Comparison of ENCODE assay signal across 1 cellular context in the genomic region with DNA sequence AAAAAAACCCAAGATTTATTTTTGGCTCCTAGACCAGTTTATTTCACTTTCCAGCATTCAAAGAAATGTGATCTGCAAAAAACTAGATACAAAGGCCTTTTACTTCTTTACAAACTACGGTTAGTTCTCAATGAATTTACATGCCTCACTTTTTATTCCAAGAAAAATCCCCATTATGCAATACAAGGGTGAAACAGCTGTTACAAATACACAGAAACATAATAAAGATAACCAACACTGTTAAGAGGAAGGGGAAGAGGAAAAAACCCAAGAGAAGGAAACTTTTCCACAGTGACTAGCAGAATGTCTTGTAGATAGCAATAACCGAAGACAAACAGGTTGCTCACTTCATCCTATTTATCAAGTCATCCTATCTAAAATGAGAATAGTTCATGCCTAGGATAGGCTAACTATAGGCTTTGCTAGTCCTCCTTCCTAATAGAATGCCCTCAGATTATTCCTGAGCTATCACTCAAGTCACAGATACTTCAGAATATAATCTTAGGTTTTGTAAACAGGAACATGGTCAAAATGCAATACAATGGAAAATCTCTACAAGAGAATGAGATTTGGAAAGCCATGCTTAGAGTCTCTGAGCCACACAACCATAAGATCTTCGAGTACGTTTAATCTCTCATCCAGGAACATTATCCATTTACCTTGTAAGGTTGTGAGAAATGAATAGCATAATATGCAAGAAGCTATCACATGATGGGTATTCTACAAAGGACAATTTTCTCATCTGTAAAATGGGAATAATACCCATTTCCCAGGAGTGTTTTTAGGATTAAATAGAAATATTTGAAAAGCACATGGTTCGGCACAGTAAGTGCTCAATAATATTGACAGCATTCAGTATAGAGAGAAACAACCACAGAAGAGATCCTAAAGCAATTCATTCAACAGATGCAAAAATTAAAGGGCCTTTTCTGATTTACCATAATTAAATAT.
TF ChIP-seq lines count a peak whose summit lies in the region.

No MANE protein-coding gene starts in this region.

TF ChIP-seq in K562, 482 proteins besides CTCF, POLR2A, EP300 and RAD21 (continued from another document and continues in another):
- TF ChIP-seq, protein P1, sequence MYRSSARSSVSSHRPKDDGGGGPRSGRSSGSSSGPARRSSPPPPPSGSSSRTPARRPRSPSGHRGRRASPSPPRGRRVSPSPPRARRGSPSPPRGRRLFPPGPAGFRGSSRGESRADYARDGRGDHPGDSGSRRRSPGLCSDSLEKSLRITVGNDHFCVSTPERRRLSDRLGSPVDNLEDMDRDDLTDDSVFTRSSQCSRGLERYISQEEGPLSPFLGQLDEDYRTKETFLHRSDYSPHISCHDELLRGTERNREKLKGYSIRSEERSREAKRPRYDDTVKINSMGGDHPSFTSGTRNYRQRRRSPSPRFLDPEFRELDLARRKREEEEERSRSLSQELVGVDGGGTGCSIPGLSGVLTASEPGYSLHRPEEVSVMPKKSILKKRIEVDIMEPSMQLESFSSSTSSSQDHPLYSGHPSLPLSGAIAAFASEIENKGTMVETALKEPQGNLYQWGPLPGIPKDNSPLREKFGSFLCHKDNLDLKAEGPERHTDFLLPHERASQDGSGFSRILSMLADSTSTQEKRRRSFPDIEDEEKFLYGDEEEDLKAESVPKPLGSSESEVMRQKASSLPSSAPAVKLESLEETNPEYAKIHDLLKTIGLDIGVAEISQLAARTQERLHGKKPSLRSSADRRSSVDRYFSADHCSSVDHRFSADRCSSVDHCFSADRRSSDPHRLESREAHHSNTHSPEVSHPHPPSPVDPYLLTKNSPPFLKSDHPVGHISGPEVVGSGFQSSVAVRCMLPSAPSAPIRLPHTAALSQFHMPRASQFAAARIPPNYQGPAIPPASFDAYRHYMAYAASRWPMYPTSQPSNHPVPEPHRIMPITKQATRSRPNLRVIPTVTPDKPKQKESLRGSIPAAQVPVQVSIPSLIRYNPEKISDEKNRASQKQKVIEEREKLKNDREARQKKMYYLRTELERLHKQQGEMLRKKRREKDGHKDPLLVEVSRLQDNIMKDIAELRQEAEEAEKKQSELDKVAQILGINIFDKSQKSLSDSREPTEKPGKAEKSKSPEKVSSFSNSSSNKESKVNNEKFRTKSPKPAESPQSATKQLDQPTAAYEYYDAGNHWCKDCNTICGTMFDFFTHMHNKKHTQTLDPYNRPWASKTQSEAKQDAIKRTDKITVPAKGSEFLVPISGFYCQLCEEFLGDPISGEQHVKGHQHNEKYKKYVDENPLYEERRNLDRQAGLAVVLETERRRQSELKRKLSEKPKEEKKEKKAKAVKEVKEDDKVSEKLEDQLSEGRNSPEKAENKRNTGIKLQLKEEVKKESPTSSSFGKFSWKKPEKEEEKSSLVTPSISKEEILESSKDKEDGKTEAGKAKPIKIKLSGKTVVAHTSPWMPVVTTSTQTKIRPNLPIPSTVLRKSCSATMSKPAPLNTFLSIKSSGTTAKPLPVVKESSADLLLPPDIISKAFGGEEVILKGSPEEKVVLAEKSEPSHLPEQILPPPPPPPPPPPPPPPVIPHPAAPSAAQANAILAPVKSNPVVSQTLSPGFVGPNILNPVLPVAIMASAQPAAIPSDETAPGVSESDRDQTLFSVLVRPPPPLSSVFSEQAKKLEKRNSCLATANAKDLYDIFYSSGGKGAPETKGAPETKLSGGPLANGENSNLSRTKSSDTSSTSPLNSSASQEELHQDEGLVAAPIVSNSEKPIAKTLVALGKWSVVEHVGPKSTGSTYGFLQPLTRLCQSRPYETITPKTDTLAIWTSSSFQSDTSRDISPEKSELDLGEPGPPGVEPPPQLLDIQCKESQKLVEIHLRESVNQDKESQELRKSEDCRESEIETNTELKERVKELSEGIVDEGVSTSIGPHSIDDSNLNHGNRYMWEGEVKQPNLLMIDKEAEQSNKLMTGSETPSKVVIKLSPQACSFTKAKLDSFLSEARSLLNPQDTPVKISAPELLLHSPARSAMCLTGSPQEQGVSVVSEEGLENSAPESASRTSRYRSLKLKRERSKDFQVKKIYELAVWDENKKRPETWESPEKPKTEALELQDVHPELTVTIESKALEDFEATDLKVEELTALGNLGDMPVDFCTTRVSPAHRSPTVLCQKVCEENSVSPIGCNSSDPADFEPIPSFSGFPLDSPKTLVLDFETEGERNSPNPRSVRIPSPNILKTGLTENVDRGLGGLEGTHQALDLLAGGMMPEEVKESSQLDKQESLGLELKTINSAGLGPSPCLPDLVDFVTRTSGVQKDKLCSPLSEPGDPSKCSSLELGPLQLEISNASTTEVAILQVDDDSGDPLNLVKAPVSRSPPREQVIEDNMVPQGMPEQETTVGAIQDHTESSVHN (IDR thresholded peaks at IDR 0.05; ENCODE audit: borderline replicate concordance in 1 of 2, low read depth in 1 of 2), result peak in 1 of 2 experiments; percentile 70; a peak in 1 of 4 replicates
- 0 out of 2 replicates have a peak, but pooled peaks have one; percentile 10 for TF ChIP-seq NFATC3 (IDR thresholded peaks at IDR 0.05)
- TF ChIP-seq OTX1 (CRISPR knock-in tag; IDR thresholded peaks at IDR 0.05), result 0 out of 2 replicates have a peak, but pooled peaks have one; percentile 51
- TF ChIP-seq KDM5B (IDR thresholded peaks at IDR 0.05; ENCODE audit: insufficient replicate concordance, low read depth, low read length), result peak; percentile 42
- TF ChIP-seq, protein P2, sequence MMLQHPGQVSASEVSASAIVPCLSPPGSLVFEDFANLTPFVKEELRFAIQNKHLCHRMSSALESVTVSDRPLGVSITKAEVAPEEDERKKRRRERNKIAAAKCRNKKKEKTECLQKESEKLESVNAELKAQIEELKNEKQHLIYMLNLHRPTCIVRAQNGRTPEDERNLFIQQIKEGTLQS (IDR thresholded peaks at IDR 0.05), result peak; percentile 70
- TF ChIP-seq, protein P2 (CRISPR knock-in tag; conservative IDR thresholded peaks at IDR 0.05), result no peak
- peak; percentile 23; the same call in 1 of the 2 replicates for TF ChIP-seq LEF1 (IDR thresholded peaks at IDR 0.05)
- TF ChIP-seq, protein P3, sequence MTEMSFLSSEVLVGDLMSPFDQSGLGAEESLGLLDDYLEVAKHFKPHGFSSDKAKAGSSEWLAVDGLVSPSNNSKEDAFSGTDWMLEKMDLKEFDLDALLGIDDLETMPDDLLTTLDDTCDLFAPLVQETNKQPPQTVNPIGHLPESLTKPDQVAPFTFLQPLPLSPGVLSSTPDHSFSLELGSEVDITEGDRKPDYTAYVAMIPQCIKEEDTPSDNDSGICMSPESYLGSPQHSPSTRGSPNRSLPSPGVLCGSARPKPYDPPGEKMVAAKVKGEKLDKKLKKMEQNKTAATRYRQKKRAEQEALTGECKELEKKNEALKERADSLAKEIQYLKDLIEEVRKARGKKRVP (CRISPR knock-in tag; IDR thresholded peaks at IDR 0.05), result no peak
- TF ChIP-seq TEAD4 (IDR thresholded peaks at IDR 0.05; ENCODE audit: low read length), result peak; percentile 45; the same call in 1 of the 2 replicates
- TF ChIP-seq TEAD4 (CRISPR knock-in tag; IDR thresholded peaks at IDR 0.05; ENCODE audit: borderline replicate concordance), result no peak
- TF ChIP-seq KHSRP (IDR thresholded peaks at IDR 0.05), result peak; percentile 14; the same call in 1 of the 2 replicates
- TF ChIP-seq BCOR (IDR thresholded peaks at IDR 0.05), result peak; percentile 22; the same call in 1 of the 2 replicates
- 0 out of 2 replicates have a peak, but pooled peaks have one; percentile 63 for TF ChIP-seq KLF10 (CRISPR knock-in tag; IDR thresholded peaks at IDR 0.05)
- 0 out of 2 replicates have a peak, but pooled peaks have one; percentile 7 for TF ChIP-seq MYNN (IDR thresholded peaks at IDR 0.05)
- no peak for TF ChIP-seq MYNN (CRISPR knock-in tag; IDR thresholded peaks at IDR 0.05)
- TF ChIP-seq PHF8 (IDR thresholded peaks at IDR 0.05; ENCODE audit: borderline replicate concordance, low read length), result no peak
- TF ChIP-seq BHLHE40 (IDR thresholded peaks at IDR 0.05; ENCODE audit: low read length), result no peak
- TF ChIP-seq HOMEZ (CRISPR knock-in tag; IDR thresholded peaks at IDR 0.05), result no peak
- TF ChIP-seq MAZ (CRISPR knock-in tag; conservative IDR thresholded peaks at IDR 0.05 in 1 of 2, IDR thresholded peaks at IDR 0.05 in 1 of 2), result 0 out of 4 replicates have a peak, but pooled peaks of 1 of the 2 experiments have one; percentile 15
- TF ChIP-seq, protein P4, sequence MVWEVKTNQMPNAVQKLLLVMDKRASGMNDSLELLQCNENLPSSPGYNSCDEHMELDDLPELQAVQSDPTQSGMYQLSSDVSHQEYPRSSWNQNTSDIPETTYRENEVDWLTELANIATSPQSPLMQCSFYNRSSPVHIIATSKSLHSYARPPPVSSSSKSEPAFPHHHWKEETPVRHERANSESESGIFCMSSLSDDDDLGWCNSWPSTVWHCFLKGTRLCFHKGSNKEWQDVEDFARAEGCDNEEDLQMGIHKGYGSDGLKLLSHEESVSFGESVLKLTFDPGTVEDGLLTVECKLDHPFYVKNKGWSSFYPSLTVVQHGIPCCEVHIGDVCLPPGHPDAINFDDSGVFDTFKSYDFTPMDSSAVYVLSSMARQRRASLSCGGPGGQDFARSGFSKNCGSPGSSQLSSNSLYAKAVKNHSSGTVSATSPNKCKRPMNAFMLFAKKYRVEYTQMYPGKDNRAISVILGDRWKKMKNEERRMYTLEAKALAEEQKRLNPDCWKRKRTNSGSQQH (CRISPR knock-in tag; IDR thresholded peaks at IDR 0.05), result peak; percentile 53; the same call in 1 of the 2 replicates
- peak; percentile 88 for TF ChIP-seq DACH1 (IDR thresholded peaks at IDR 0.05; ENCODE audit: partially characterized antibody)
- TF ChIP-seq ETV6 (IDR thresholded peaks at IDR 0.05; ENCODE audit: borderline replicate concordance in 1 of 2, low read depth in 2 of 2, low read length in 1 of 2), result peak; percentile 31 to 69; a peak in 1 of 4 replicates
- no peak for TF ChIP-seq ETV6 (CRISPR knock-in tag; IDR thresholded peaks at IDR 0.05; ENCODE audit: borderline replicate concordance)
- TF ChIP-seq TAF9B (IDR thresholded peaks at IDR 0.05; ENCODE audit: partially characterized antibody), result peak; percentile 41
- TF ChIP-seq SOX6 (IDR thresholded peaks at IDR 0.05), result peak; percentile 76
- peak; percentile 19; the same call in 1 of the 2 replicates for TF ChIP-seq STAT5A (IDR thresholded peaks at IDR 0.05; ENCODE audit: borderline replicate concordance, low read length)
- 0 out of 2 replicates have a peak, but pooled peaks have one; percentile 61 for TF ChIP-seq SPI1 (IDR thresholded peaks at IDR 0.05; ENCODE audit: borderline replicate concordance, low read depth, low read length)
- TF ChIP-seq MAFG (tag; conservative IDR thresholded peaks at IDR 0.05), result peak; percentile 32; the same call in 1 of the 2 replicates
- TF ChIP-seq, protein P5, sequence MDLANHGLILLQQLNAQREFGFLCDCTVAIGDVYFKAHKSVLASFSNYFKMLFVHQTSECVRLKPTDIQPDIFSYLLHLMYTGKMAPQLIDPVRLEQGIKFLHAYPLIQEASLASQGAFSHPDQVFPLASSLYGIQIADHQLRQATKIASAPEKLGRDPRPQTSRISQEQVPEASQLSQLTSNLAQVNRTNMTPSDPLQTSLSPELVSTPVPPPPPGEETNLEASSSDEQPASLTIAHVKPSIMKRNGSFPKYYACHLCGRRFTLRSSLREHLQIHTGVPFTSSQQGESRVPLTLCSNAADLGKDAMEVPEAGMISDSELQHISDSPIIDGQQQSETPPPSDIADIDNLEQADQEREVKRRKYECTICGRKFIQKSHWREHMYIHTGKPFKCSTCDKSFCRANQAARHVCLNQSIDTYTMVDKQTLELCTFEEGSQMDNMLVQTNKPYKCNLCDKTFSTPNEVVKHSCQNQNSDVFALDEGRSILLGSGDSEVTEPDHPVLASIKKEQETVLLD (IDR thresholded peaks at IDR 0.05), result peak; percentile 26; the same call in 1 of the 2 replicates
- peak; percentile 76 for TF ChIP-seq ARID1B (IDR thresholded peaks at IDR 0.05)
- TF ChIP-seq TFAP4 (CRISPR knock-in tag; IDR thresholded peaks at IDR 0.05; ENCODE audit: borderline replicate concordance), result peak; percentile 78; the same call in 1 of the 2 replicates
- TF ChIP-seq CBFB (CRISPR knock-in tag; IDR thresholded peaks at IDR 0.05), result no peak
- 0 out of 2 replicates have a peak, but pooled peaks have one; percentile 43 for TF ChIP-seq MECOM (CRISPR knock-in tag; IDR thresholded peaks at IDR 0.05)
- no peak for TF ChIP-seq HMG20A (CRISPR knock-in tag; conservative IDR thresholded peaks at IDR 0.05)
- peak; percentile 66 for TF ChIP-seq RBM25 (IDR thresholded peaks at IDR 0.05; ENCODE audit: low read depth, low read length, severe bottlenecking)
- TF ChIP-seq CEBPB (tag; IDR thresholded peaks at IDR 0.05), result peak; percentile 95
- TF ChIP-seq ZNF551 (CRISPR knock-in tag; IDR thresholded peaks at IDR 0.05), result peak; percentile 2; the same call in 1 of the 2 replicates
- 0 out of 2 replicates have a peak, but pooled peaks have one; percentile 2 for TF ChIP-seq ZFP1 (CRISPR knock-in tag; IDR thresholded peaks at IDR 0.05)
- no peak for TF ChIP-seq POLR3A (IDR thresholded peaks at IDR 0.05; ENCODE audit: borderline replicate concordance, extremely low read depth, insufficient read depth, insufficient read length)
- TF ChIP-seq DPF2 (IDR thresholded peaks at IDR 0.05), result peak; percentile 62; the same call in 1 of the 2 replicates
- 0 out of 2 replicates have a peak, but pooled peaks have one; percentile 20 for TF ChIP-seq THRAP3 (IDR thresholded peaks at IDR 0.05; ENCODE audit: borderline replicate concordance)
- 0 out of 2 replicates have a peak, but pooled peaks have one; percentile 21 for TF ChIP-seq GABPB1 (CRISPR knock-in tag; IDR thresholded peaks at IDR 0.05)
- 0 out of 4 replicates have a peak, but pooled peaks of 1 of the 2 experiments have one; percentile 24 for TF ChIP-seq HDAC1 (IDR thresholded peaks at IDR 0.05)
- TF ChIP-seq KDM2B (CRISPR knock-in tag; IDR thresholded peaks at IDR 0.05), result no peak
